ENCODE assay signal across 11 cellular contexts in the genomic region with DNA sequence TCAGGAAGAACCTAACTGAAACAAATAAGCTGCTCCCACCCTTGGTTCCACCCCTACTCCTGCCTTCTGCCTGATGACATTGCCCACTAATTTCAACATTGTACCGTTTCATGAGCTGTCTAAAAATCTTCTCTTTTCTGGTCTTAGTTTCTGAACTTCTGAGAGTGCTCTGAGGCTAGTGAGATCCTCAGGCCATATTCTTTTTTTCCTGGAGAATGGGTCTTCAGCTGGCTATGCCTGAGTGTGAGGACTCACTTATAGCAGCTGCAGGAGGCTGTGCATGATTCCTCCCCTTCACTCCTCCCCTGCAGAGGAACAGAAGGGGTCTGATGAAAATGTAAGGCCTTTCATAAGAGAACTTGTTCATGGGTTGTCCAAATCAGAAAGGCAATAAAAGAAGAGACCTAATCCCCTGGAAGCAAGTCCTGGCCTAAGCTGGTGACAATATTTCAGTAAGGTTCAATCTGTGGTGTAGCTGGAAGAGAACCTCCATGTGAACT. TPM values are rescaled to one million over a fixed set of nuclear protein-coding genes. Genes with fewer than 3 reads are reported as not detected.
DNase-seq lines count a peak whose midpoint lies in the region; ATAC-seq, FAIRE-seq and TF ChIP-seq lines count a peak whose summit lies in the region.
"Had no signal": no experiment of that assay in that cellular context is flagged by ENCODE, and none has a peak within 500 bp of the region (broad histone marks: within the 10 kb centered on the region; RNA-seq: fewer than 3 reads in every experiment).

No MANE protein-coding gene starts in this region.

- peak overlapping the region; percentile 43 for H3K4me2 ChIP-seq in astrocyte (ENCODE audit: low read length)

- no peak overlapping the region for H2AFZ ChIP-seq in astrocyte (ENCODE audit: low read depth, low read length)

- H3K4me1 ChIP-seq in astrocyte (ENCODE audit: insufficient read depth, low read length), result peaks cover 11% of the 10 kb centered on the region
- H3K4me1 ChIP-seq in sigmoid colon, result peaks cover 0 to 71% (median 58%) of the 10 kb centered on the region in 4 donors

- no peak for ATAC-seq in left lobe of liver
- ATAC-seq in stimulated activated naive CD8-positive, alpha-beta T cell treated with anti-CD3 and anti-CD28 coated beads, Interleukin-15, amount 100 ng/mL, for 72 hours, result no peak

- TF ChIP-seq EP300 in sigmoid colon (IDR thresholded peaks at IDR 0.05), result no peak

- H3K4me3 ChIP-seq in astrocyte (ENCODE audit: insufficient read depth, low read depth, low read length) (no peak overlapping the region), sigmoid colon (no peak overlapping the region)

- DNase-seq in ELF-1 (ENCODE audit: low read depth, low spot score) (peak; percentile 1), astrocyte (ENCODE audit: low read depth) (peak; percentile 14), left lobe of liver (ENCODE audit: low spot score) (peak; percentile 16), sigmoid colon (no peak), kidney glomerular epithelial cell (lab: John Stamatoyannopoulos, UW) (no peak), COLO829 (ENCODE audit: low spot score) (no peak)
- no peak for DNase-seq in stimulated activated CD4-positive, alpha-beta T cell treated with anti-CD3 and anti-CD28 coated beads, Interleukin-2, amount 100 ng/mL, for 48 hours
- no peak for DNase-seq in stimulated activated naive CD8-positive, alpha-beta T cell treated with anti-CD3 and anti-CD28 coated beads, Interleukin-15, amount 100 ng/mL, for 72 hours
- DNase-seq: C1 segment of cervical spinal cord, EL had no signal

- peaks cover 98% of the 10 kb centered on the region for H3K27me3 Mint-ChIP-seq in astrocyte (ENCODE audit: low read depth, unreplicated experiment)
- peaks cover 8% of the 10 kb centered on the region for H3K27me3 Mint-ChIP-seq in stimulated activated naive CD8-positive, alpha-beta T cell treated with anti-CD3 and anti-CD28 coated beads, Interleukin-15, amount 100 ng/mL, for 72 hours

- peaks cover 61% of the 10 kb centered on the region for H3K79me2 ChIP-seq in astrocyte (ENCODE audit: insufficient read depth, low read length)

- H3K4me3 Mint-ChIP-seq in astrocyte (ENCODE audit: unreplicated experiment), result no peak overlapping the region
- no peak overlapping the region for H3K4me3 Mint-ChIP-seq in stimulated activated naive CD8-positive, alpha-beta T cell treated with anti-CD3 and anti-CD28 coated beads, Interleukin-15, amount 100 ng/mL, for 72 hours

- H3K27ac ChIP-seq in astrocyte (ENCODE audit: low read depth, low read length), result no peak overlapping the region
- peak overlapping the region; percentile 93 to 99 (median 94) for H3K27ac ChIP-seq in sigmoid colon

- H3K4me1 Mint-ChIP-seq in astrocyte (ENCODE audit: low read depth, unreplicated experiment), result peaks cover 2% of the 10 kb centered on the region
- H3K4me1 Mint-ChIP-seq in stimulated activated naive CD8-positive, alpha-beta T cell treated with anti-CD3 and anti-CD28 coated beads, Interleukin-15, amount 100 ng/mL, for 72 hours, result no peaks in the 10 kb centered on the region

- H3K9ac ChIP-seq in astrocyte (ENCODE audit: low read length), result no peak overlapping the region

- no peak for TF ChIP-seq POLR2A in sigmoid colon (IDR thresholded peaks at IDR 0.05)

- intact Hi-C loops in sigmoid colon (cut with DNase I), result no loop called here

- no peak for FAIRE-seq in astrocyte (lab: Jason Lieb, UNC)
- FAIRE-seq: D721Med had no signal

- 14 to 37% methylated on average over 1 of the region's 1 CpG for WGBS in sigmoid colon, 2 donors

- peaks cover 4% of the 10 kb centered on the region for H4K20me1 ChIP-seq in astrocyte (ENCODE audit: insufficient read depth, low read length)

- H3K9me3 Mint-ChIP-seq in astrocyte (ENCODE audit: unreplicated experiment), result peaks cover 41% of the 10 kb centered on the region
- H3K9me3 Mint-ChIP-seq in stimulated activated naive CD8-positive, alpha-beta T cell treated with anti-CD3 and anti-CD28 coated beads, Interleukin-15, amount 100 ng/mL, for 72 hours, result no peaks in the 10 kb centered on the region

- no peak overlapping the region for H3K27ac Mint-ChIP-seq in astrocyte (ENCODE audit: unreplicated experiment)
- no peak overlapping the region for H3K27ac Mint-ChIP-seq in stimulated activated naive CD8-positive, alpha-beta T cell treated with anti-CD3 and anti-CD28 coated beads, Interleukin-15, amount 100 ng/mL, for 72 hours

- H3K9me3 ChIP-seq in astrocyte (ENCODE audit: insufficient read depth, low read depth, low read length), result no peaks in the 10 kb centered on the region
- no peaks in the 10 kb centered on the region for H3K9me3 ChIP-seq in sigmoid colon

- H3K27me3 ChIP-seq in astrocyte (ENCODE audit: insufficient read depth, low read length), result peaks cover 76% of the 10 kb centered on the region
- no peaks in the 10 kb centered on the region for H3K27me3 ChIP-seq in sigmoid colon

- peaks cover 2% of the 10 kb centered on the region for H3K36me3 Mint-ChIP-seq in astrocyte (ENCODE audit: low read depth, unreplicated experiment)

- H3K36me3 ChIP-seq in astrocyte (ENCODE audit: insufficient read depth, low read length) (no peaks in the 10 kb centered on the region), sigmoid colon (peaks cover 0 to 6% (median 2%) of the 10 kb centered on the region in 4 donors)

- TF ChIP-seq CTCF in astrocyte (IDR thresholded peaks at IDR 0.05; ENCODE audit: insufficient read depth, low read depth, low read length) (no peak), sigmoid colon (IDR thresholded peaks at IDR 0.05) (no peak)

RNA-seq across cellular contexts. Expression of a gene that starts 11.1 kb away (rescaled TPM):
- total RNA-seq in astrocyte (not detected in 2 replicates), left lobe of liver (0.43 TPM), sigmoid colon (1 to 10 TPM; 2.0 to 4.2 (median 2.9) TPM)
- polyA plus RNA-seq in sigmoid colon, result 1 to 10 TPM in 2 of 3 donors, not detected in 1; 1.8 to 4.8 TPM

RNA-seq across cellular contexts. Expression of a gene that starts 17.0 kb away (rescaled TPM):
- not detected in 2 replicates for total RNA-seq in astrocyte
- 0.15 TPM for total RNA-seq in left lobe of liver
- total RNA-seq in sigmoid colon, result 1 to 10 TPM; 1.6 to 4.3 (median 3.2) TPM
- polyA plus RNA-seq in sigmoid colon, result 1 to 10 TPM in 1 of 3 donors, under 1 TPM in 2; 0.60 to 1.9 (median 0.69) TPM

RNA-seq across cellular contexts. Expression of a gene that starts 23.7 kb away (rescaled TPM):
- 0.23 TPM in 1 of 2 replicates, not detected in the other for total RNA-seq in astrocyte
- 0.08 TPM for total RNA-seq in left lobe of liver
- total RNA-seq in sigmoid colon, result 1 to 10 TPM in 2 of 4 donors, under 1 TPM in 2; 0.14 to 1.1 (median 0.95) TPM
- polyA plus RNA-seq in sigmoid colon, result 1 to 10 TPM in 2 of 3 donors, under 1 TPM in 1; 0.69 to 2.4 (median 2.0) TPM

RNA-seq across cellular contexts. Expression of a gene that starts 24.0 kb away (rescaled TPM):
- total RNA-seq in astrocyte, result not detected in 2 replicates
- total RNA-seq in left lobe of liver, result 0.50 TPM
- total RNA-seq in sigmoid colon, result 10 to 100 TPM in 3 of 4 donors, 1 to 10 TPM in 1; 9.2 to 12.2 (median 11.2) TPM
- polyA plus RNA-seq in sigmoid colon, result 10 to 100 TPM in 1 of 3 donors, 1 to 10 TPM in 2; 3.2 to 14.3 (median 7.8) TPM

RNA-seq across cellular contexts. Expression of a gene that starts 28.1 kb away (rescaled TPM):
- total RNA-seq in astrocyte (not detected in 2 replicates), left lobe of liver (not detected), sigmoid colon (1 to 10 TPM; 4.2 to 10.0 (median 4.5) TPM)
- polyA plus RNA-seq in sigmoid colon, result 1 to 10 TPM in 2 of 3 donors, not detected in 1; 1.6 to 8.1 TPM

Comparison
In these comparisons a context has a peak if more than half of its experiments do, and no peak if none do; other contexts are left out.
1. DNase-seq: peak in ELF-1 (single experiment), astrocyte (single experiment) and left lobe of liver (single experiment); none in sigmoid colon (single experiment), stimulated activated CD4-positive, alpha-beta T cell treated with anti-CD3 and anti-CD28 coated beads, Interleukin-2, amount 100 ng/mL, for 48 hours (0 of 2), stimulated activated naive CD8-positive, alpha-beta T cell treated with anti-CD3 and anti-CD28 coated beads, Interleukin-15, amount 100 ng/mL, for 72 hours (0 of 2), kidney glomerular epithelial cell (single experiment) and COLO829 (single experiment).